ENCODE assay signal across 1 cellular context in genomic region chr17:82236142-82236971, GRCh38.
A peak's percentile ranks its signal among the peaks of the same experiment; 100 is the strongest.
TF ChIP-seq lines count a peak whose summit lies in the region.

No MANE protein-coding gene starts in this region.

TF ChIP-seq in HepG2, 621 proteins besides CTCF, POLR2A, EP300 and RAD21 (continued from another document and continues in another):
- TF ChIP-seq ZNF629 (CRISPR knock-in tag; conservative IDR thresholded peaks at IDR 0.05) (peak; percentile 71), PHF5A (CRISPR knock-in tag; IDR thresholded peaks at IDR 0.05; ENCODE audit: low read depth, unreplicated experiment) (no peak), NCOA2 (CRISPR knock-in tag; IDR thresholded peaks at IDR 0.05) (peak; percentile 86), ZSCAN21 (CRISPR knock-in tag; IDR thresholded peaks at IDR 0.05; ENCODE audit: borderline replicate concordance) (peak; percentile 87), ZNF276 (CRISPR knock-in tag; IDR thresholded peaks at IDR 0.05; ENCODE audit: low read depth) (peak; percentile 98), NR2F6 (IDR thresholded peaks at IDR 0.05) (0 out of 2 replicates have a peak, but pooled peaks have one; percentile 42), NR2F6 (CRISPR knock-in tag; IDR thresholded peaks at IDR 0.05) (peak; percentile 79), HMG20B (CRISPR knock-in tag; conservative IDR thresholded peaks at IDR 0.05) (peak; percentile 91), PAWR (CRISPR knock-in tag; IDR thresholded peaks at IDR 0.05; ENCODE audit: borderline replicate concordance) (peak; percentile 61; the same call in 1 of the 2 replicates), YEATS4 (CRISPR knock-in tag; IDR thresholded peaks at IDR 0.05; ENCODE audit: borderline replicate concordance) (peak; percentile 86), HINFP (CRISPR knock-in tag; IDR thresholded peaks at IDR 0.05; ENCODE audit: low read depth) (peak; percentile 95; the same call in 1 of the 2 replicates), SOX5 (CRISPR knock-in tag; IDR thresholded peaks at IDR 0.05; ENCODE audit: borderline replicate concordance) (peak; percentile 82), ISL2 (CRISPR knock-in tag; IDR thresholded peaks at IDR 0.05) (peak; percentile 87), RNF2 (conservative IDR thresholded peaks at IDR 0.05; ENCODE audit: low read depth) (peak; percentile 92), ZSCAN30 (CRISPR knock-in tag; IDR thresholded peaks at IDR 0.05) (peak; percentile 82; the same call in 1 of the 2 replicates), ZNF75D (CRISPR knock-in tag; IDR thresholded peaks at IDR 0.05; ENCODE audit: borderline replicate concordance) (no peak), SSRP1 (CRISPR knock-in tag; IDR thresholded peaks at IDR 0.05) (peak; percentile 18; the same call in 1 of the 2 replicates), ZFX (CRISPR knock-in tag; IDR thresholded peaks at IDR 0.05; ENCODE audit: low read depth) (peak; percentile 90), CREB1 (IDR thresholded peaks at IDR 0.05) (no peak), CREB1 (CRISPR knock-in tag; IDR thresholded peaks at IDR 0.05) (no peak), ZNF709 (CRISPR knock-in tag; IDR thresholded peaks at IDR 0.05) (peak; percentile 97), NR2F1 (CRISPR knock-in tag; IDR thresholded peaks at IDR 0.05) (no peak), ZNF317 (CRISPR knock-in tag; IDR thresholded peaks at IDR 0.05) (peak; percentile 85; the same call in 1 of the 2 replicates), ATF7-NPFF (CRISPR knock-in tag; IDR thresholded peaks at IDR 0.05; ENCODE audit: low read depth) (peak; percentile 99), MEIS1 (CRISPR knock-in tag; IDR thresholded peaks at IDR 0.05; ENCODE audit: borderline replicate concordance) (peak; percentile 53; the same call in 1 of the 2 replicates), ONECUT2 (CRISPR knock-in tag; IDR thresholded peaks at IDR 0.05) (peak; percentile 74), SATB2 (CRISPR knock-in tag; IDR thresholded peaks at IDR 0.05) (peak; percentile 98), ZFYVE20 (CRISPR knock-in tag; IDR thresholded peaks at IDR 0.05; ENCODE audit: borderline replicate concordance, low read depth) (peak; percentile 81; the same call in 1 of the 2 replicates), ZNF547 (CRISPR knock-in tag; IDR thresholded peaks at IDR 0.05) (no peak; the same call in none of the 2 replicates), FOXP1 (IDR thresholded peaks at IDR 0.05) (no peak), FOXP1 (CRISPR knock-in tag; IDR thresholded peaks at IDR 0.05) (0 out of 2 replicates have a peak, but pooled peaks have one; percentile 34), BCLAF1 (IDR thresholded peaks at IDR 0.05) (no peak), ZNF784 (CRISPR knock-in tag; IDR thresholded peaks at IDR 0.05; ENCODE audit: borderline replicate concordance) (no peak), ZBTB38 (CRISPR knock-in tag; IDR thresholded peaks at IDR 0.05) (peak; percentile 100), TOPORS (CRISPR knock-in tag; IDR thresholded peaks at IDR 0.05) (peak; percentile 99), ZNF569 (CRISPR knock-in tag; IDR thresholded peaks at IDR 0.05; ENCODE audit: borderline replicate concordance) (peak; percentile 82; the same call in 1 of the 2 replicates), MIER3 (CRISPR knock-in tag; IDR thresholded peaks at IDR 0.05; ENCODE audit: borderline replicate concordance) (peak; percentile 78; the same call in 1 of the 2 replicates)
- TF ChIP-seq, protein P1, sequence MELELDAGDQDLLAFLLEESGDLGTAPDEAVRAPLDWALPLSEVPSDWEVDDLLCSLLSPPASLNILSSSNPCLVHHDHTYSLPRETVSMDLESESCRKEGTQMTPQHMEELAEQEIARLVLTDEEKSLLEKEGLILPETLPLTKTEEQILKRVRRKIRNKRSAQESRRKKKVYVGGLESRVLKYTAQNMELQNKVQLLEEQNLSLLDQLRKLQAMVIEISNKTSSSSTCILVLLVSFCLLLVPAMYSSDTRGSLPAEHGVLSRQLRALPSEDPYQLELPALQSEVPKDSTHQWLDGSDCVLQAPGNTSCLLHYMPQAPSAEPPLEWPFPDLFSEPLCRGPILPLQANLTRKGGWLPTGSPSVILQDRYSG (CRISPR knock-in tag; IDR thresholded peaks at IDR 0.05), result peak; percentile 99
- TF ChIP-seq, protein P2, sequence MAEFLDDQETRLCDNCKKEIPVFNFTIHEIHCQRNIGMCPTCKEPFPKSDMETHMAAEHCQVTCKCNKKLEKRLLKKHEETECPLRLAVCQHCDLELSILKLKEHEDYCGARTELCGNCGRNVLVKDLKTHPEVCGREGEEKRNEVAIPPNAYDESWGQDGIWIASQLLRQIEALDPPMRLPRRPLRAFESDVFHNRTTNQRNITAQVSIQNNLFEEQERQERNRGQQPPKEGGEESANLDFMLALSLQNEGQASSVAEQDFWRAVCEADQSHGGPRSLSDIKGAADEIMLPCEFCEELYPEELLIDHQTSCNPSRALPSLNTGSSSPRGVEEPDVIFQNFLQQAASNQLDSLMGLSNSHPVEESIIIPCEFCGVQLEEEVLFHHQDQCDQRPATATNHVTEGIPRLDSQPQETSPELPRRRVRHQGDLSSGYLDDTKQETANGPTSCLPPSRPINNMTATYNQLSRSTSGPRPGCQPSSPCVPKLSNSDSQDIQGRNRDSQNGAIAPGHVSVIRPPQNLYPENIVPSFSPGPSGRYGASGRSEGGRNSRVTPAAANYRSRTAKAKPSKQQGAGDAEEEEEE (CRISPR knock-in tag; IDR thresholded peaks at IDR 0.05; ENCODE audit: borderline replicate concordance), result peak; percentile 67; the same call in 1 of the 2 replicates
- TF ChIP-seq, protein P3, sequence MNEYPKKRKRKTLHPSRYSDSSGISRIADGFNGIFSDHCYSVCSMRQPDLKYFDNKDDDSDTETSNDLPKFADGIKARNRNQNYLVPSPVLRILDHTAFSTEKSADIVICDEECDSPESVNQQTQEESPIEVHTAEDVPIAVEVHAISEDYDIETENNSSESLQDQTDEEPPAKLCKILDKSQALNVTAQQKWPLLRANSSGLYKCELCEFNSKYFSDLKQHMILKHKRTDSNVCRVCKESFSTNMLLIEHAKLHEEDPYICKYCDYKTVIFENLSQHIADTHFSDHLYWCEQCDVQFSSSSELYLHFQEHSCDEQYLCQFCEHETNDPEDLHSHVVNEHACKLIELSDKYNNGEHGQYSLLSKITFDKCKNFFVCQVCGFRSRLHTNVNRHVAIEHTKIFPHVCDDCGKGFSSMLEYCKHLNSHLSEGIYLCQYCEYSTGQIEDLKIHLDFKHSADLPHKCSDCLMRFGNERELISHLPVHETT (CRISPR knock-in tag; conservative IDR thresholded peaks at IDR 0.05), result peak; percentile 88
- TF ChIP-seq, protein P4, sequence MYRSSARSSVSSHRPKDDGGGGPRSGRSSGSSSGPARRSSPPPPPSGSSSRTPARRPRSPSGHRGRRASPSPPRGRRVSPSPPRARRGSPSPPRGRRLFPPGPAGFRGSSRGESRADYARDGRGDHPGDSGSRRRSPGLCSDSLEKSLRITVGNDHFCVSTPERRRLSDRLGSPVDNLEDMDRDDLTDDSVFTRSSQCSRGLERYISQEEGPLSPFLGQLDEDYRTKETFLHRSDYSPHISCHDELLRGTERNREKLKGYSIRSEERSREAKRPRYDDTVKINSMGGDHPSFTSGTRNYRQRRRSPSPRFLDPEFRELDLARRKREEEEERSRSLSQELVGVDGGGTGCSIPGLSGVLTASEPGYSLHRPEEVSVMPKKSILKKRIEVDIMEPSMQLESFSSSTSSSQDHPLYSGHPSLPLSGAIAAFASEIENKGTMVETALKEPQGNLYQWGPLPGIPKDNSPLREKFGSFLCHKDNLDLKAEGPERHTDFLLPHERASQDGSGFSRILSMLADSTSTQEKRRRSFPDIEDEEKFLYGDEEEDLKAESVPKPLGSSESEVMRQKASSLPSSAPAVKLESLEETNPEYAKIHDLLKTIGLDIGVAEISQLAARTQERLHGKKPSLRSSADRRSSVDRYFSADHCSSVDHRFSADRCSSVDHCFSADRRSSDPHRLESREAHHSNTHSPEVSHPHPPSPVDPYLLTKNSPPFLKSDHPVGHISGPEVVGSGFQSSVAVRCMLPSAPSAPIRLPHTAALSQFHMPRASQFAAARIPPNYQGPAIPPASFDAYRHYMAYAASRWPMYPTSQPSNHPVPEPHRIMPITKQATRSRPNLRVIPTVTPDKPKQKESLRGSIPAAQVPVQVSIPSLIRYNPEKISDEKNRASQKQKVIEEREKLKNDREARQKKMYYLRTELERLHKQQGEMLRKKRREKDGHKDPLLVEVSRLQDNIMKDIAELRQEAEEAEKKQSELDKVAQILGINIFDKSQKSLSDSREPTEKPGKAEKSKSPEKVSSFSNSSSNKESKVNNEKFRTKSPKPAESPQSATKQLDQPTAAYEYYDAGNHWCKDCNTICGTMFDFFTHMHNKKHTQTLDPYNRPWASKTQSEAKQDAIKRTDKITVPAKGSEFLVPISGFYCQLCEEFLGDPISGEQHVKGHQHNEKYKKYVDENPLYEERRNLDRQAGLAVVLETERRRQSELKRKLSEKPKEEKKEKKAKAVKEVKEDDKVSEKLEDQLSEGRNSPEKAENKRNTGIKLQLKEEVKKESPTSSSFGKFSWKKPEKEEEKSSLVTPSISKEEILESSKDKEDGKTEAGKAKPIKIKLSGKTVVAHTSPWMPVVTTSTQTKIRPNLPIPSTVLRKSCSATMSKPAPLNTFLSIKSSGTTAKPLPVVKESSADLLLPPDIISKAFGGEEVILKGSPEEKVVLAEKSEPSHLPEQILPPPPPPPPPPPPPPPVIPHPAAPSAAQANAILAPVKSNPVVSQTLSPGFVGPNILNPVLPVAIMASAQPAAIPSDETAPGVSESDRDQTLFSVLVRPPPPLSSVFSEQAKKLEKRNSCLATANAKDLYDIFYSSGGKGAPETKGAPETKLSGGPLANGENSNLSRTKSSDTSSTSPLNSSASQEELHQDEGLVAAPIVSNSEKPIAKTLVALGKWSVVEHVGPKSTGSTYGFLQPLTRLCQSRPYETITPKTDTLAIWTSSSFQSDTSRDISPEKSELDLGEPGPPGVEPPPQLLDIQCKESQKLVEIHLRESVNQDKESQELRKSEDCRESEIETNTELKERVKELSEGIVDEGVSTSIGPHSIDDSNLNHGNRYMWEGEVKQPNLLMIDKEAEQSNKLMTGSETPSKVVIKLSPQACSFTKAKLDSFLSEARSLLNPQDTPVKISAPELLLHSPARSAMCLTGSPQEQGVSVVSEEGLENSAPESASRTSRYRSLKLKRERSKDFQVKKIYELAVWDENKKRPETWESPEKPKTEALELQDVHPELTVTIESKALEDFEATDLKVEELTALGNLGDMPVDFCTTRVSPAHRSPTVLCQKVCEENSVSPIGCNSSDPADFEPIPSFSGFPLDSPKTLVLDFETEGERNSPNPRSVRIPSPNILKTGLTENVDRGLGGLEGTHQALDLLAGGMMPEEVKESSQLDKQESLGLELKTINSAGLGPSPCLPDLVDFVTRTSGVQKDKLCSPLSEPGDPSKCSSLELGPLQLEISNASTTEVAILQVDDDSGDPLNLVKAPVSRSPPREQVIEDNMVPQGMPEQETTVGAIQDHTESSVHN (CRISPR knock-in tag; IDR thresholded peaks at IDR 0.05), result peak; percentile 99
- TF ChIP-seq, protein P5, sequence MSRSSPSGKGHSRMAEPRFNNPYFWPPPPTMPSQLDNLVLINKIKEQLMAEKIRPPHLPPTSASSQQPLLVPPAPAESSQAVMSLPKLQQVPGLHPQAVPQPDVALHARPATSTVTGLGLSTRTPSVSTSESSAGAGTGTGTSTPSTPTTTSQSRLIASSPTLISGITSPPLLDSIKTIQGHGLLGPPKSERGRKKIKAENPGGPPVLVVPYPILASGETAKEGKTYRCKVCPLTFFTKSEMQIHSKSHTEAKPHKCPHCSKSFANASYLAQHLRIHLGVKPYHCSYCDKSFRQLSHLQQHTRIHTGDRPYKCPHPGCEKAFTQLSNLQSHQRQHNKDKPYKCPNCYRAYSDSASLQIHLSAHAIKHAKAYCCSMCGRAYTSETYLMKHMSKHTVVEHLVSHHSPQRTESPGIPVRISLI (CRISPR knock-in tag; IDR thresholded peaks at IDR 0.05; ENCODE audit: borderline replicate concordance), result peak; percentile 43; the same call in 1 of the 2 replicates
